Comparison of ENCODE assay signal across 8 cellular contexts in the genomic region with DNA sequence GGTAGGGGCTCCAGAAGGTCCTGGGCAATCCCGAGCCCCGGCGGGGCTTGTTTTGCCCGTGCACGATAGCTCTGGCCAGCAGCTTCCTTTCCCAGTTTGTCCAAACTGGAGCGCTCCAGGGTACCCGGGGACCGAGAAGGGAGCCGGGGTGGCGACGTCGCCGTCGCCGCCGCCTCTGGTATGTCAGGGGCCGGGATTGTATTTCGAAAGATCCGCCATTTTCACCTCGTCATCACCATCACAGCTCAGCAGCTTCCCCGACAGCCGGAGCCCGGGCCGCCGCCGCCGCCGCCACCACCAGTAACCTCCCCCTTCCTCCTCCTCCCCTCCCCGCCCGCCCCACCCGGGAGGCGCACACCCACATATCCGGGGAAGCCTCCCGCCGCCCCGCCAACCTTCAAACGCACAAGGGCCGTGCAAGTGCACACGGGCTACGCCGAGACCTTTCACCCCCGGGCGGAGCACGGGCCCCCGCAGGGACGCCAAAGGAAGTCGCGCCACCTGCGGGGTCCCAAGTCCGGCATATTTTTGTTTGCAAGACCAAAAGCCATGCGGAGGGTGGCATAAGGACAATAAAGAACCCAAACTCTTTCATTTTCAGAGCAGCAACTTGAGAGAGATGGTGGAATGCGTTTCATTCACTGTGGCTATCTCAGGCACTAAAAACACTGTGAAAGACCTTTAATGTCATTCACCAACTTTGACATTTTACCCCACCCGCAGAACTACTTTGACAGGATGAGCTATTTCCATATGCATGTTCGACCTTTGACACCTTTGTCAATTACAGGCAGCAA. TPM values are rescaled to one million over a fixed set of nuclear protein-coding genes. Genes with fewer than 3 reads are reported as not detected.
A peak's percentile ranks its signal among the peaks of the same experiment; 100 is the strongest.
DNase-seq lines count a peak whose midpoint lies in the region; ATAC-seq and TF ChIP-seq lines count a peak whose summit lies in the region.

A gene (minus strand): TSS at position 302 of the 797 bp plus-strand sequence. CDS start 25,979 bp downstream, outside the sequence.

- ATAC-seq in GM18867 (IDR thresholded peaks at IDR 0.05; ENCODE audit: unreplicated experiment) (peak; percentile 48), HG03108 (IDR thresholded peaks at IDR 0.05; ENCODE audit: unreplicated experiment) (peak; percentile 26), lower lobe of right lung (peak; percentile 74 to 79)
- ATAC-seq in activated CD8-positive, alpha-beta T cell treated with anti-CD3 and anti-CD28 coated beads, Interleukin-2, amount 10 ng/mL, durations not matched to agents 7 days and 5 days: peak; percentile 61

- TF ChIP-seq CTCF in AG04450 (IDR thresholded peaks at IDR 0.05; ENCODE audit: low read depth, low read length): no peak
- no peak for TF ChIP-seq CTCF in lower lobe of right lung (IDR thresholded peaks at IDR 0.05)

- CTCF ChIA-PET in AG04450 (lab: Charles Lee): interaction anchor here (0.6 to 2.5 kb wide), 7 partner anchors 21 to 522 kb away, joined by 3 to 9 read pairs (median 5); a partner anchor contains a TSS
- CTCF ChIA-PET in activated CD8-positive, alpha-beta T cell treated with anti-CD3 and anti-CD28 coated beads, Interleukin-2, amount 10 ng/mL, durations not matched to agents 7 days and 5 days (lab: Charles Lee): interaction anchor here (0.7 to 3.9 kb wide), 13 partner anchors 10 to 582 kb away, joined by 3 to 34 read pairs (median 5); a partner anchor contains a TSS

- H3K27me3 Mint-ChIP-seq in activated CD8-positive, alpha-beta T cell treated with anti-CD3 and anti-CD28 coated beads, Interleukin-2, amount 10 ng/mL, durations not matched to agents 7 days and 5 days (ENCODE audit: low read depth): no peaks in the 10 kb centered on the region

- no peaks in the 10 kb centered on the region for H3K9me3 ChIP-seq in AG04450 (ENCODE audit: control insufficient read depth, insufficient read depth, low read length)
- H3K9me3 ChIP-seq in lower lobe of right lung: no peaks in the 10 kb centered on the region

- H3K27ac ChIP-seq in AG04450 (ENCODE audit: low read depth, low read length) (peak within 1 kb of the TSS; percentile 95), lower lobe of right lung (peak within 1 kb of the TSS; percentile 91)

- DNase-seq in AG04450 (ENCODE audit: low read depth, low spot score) (no peak), NK-92 (lab: John Stamatoyannopoulos, UW; ENCODE audit: unreplicated experiment) (peak; percentile 35), ecto neural progenitor cell (ENCODE audit: low spot score) (peak; percentile 85), lower lobe of right lung (peak; percentile 92)
- peak; percentile 94 for DNase-seq in activated CD8-positive, alpha-beta T cell treated with anti-CD3 and anti-CD28 coated beads, Interleukin-2, amount 10 ng/mL, durations not matched to agents 7 days and 5 days
- DNase-seq in stimulated activated CD4-positive, alpha-beta T cell treated with anti-CD3 and anti-CD28 coated beads, TNF-alpha, amount 100 ng/mL, for 24 hours (ENCODE audit: low read depth in 3 of 3): peak; percentile 66 to 82 (median 69)

- H3K4me3 ChIP-seq in AG04450 (ENCODE audit: low read depth, low read length) (peak within 1 kb of the TSS; percentile 78), lower lobe of right lung (peak within 1 kb of the TSS; percentile 90)

- peak within 1 kb of the TSS; percentile 91 for H3K4me3 Mint-ChIP-seq in activated CD8-positive, alpha-beta T cell treated with anti-CD3 and anti-CD28 coated beads, Interleukin-2, amount 10 ng/mL, durations not matched to agents 7 days and 5 days

- H3K36me3 ChIP-seq in lower lobe of right lung: no peaks in the 10 kb centered on the region

- peaks cover 31% of the 10 kb centered on the region for H3K36me3 Mint-ChIP-seq in activated CD8-positive, alpha-beta T cell treated with anti-CD3 and anti-CD28 coated beads, Interleukin-2, amount 10 ng/mL, durations not matched to agents 7 days and 5 days (ENCODE audit: low read depth)

- no peaks in the 10 kb centered on the region for H3K9me3 Mint-ChIP-seq in activated CD8-positive, alpha-beta T cell treated with anti-CD3 and anti-CD28 coated beads, Interleukin-2, amount 10 ng/mL, durations not matched to agents 7 days and 5 days (ENCODE audit: insufficient read depth)

- H3K4me1 ChIP-seq in lower lobe of right lung: peaks cover 28% of the 10 kb centered on the region

- intact Hi-C loops in lower lobe of right lung (cut with DNase I): no loop called here

- peaks cover 40% of the 10 kb centered on the region for H3K4me1 Mint-ChIP-seq in activated CD8-positive, alpha-beta T cell treated with anti-CD3 and anti-CD28 coated beads, Interleukin-2, amount 10 ng/mL, durations not matched to agents 7 days and 5 days (ENCODE audit: low read depth)

- POLR2A ChIA-PET in AG04450 (lab: Yijun Ruan, JAX): interaction anchor here (0.6 to 3.9 kb wide), 7 partner anchors 23 to 1945 kb away, joined by 3 to 33 read pairs (median 5); a partner anchor contains a TSS
- POLR2A ChIA-PET in activated CD8-positive, alpha-beta T cell treated with anti-CD3 and anti-CD28 coated beads, Interleukin-2, amount 10 ng/mL, durations not matched to agents 7 days and 5 days (lab: Charles Lee): interaction anchor here (0.6 to 4.0 kb wide), 11 partner anchors 21 to 638 kb away, joined by 3 to 63 read pairs (median 4); a partner anchor contains a TSS

- H3K27ac Mint-ChIP-seq in activated CD8-positive, alpha-beta T cell treated with anti-CD3 and anti-CD28 coated beads, Interleukin-2, amount 10 ng/mL, durations not matched to agents 7 days and 5 days: peak within 1 kb of the TSS; percentile 92

- no peaks in the 10 kb centered on the region for H3K27me3 ChIP-seq in AG04450 (ENCODE audit: control insufficient read depth, insufficient read depth, low read length)
- H3K27me3 ChIP-seq in lower lobe of right lung (ENCODE audit: low read depth): no peaks in the 10 kb centered on the region

RNA-seq across cellular contexts. Expression of the gene that starts here (rescaled TPM):
- 9.6 and 13.9 TPM in 2 replicates for polyA plus RNA-seq in AG04450 (2011; rRNA removed)
- polyA minus RNA-seq in AG04450 (2011; rRNA and poly(A)+ RNA removed): 25.2 and 34.4 TPM in 2 replicates
- 10 to 100 TPM; 40.2 to 42.1 TPM for total RNA-seq in activated CD8-positive, alpha-beta T cell treated with anti-CD3 and anti-CD28 coated beads, Interleukin-2, amount 10 ng/mL, durations not matched to agents 7 days and 5 days
- total RNA-seq in lower lobe of right lung: 14.7 TPM

Comparison
In these comparisons a context has a peak if more than half of its experiments do, and no peak if none do; other contexts are left out.
1. ATAC-seq: peak in every context shown above with its lines; median percentile 76 in lower lobe of right lung; 61 in activated CD8-positive, alpha-beta T cell treated with anti-CD3 and anti-CD28 coated beads, Interleukin-2, amount 10 ng/mL, durations not matched to agents 7 days and 5 days; 48 in GM18867; 26 in HG03108.